ENCODE assay signal across 9 cellular contexts in genomic region chr7:124101173-124101768, GRCh38.
DNase-seq lines count a peak whose midpoint lies in the region; ATAC-seq, FAIRE-seq and TF ChIP-seq lines count a peak whose summit lies in the region.
"Had no signal": no experiment of that assay in that cellular context is flagged by ENCODE, and none has a peak within 500 bp of the region (broad histone marks: within the 10 kb centered on the region; RNA-seq: fewer than 3 reads in every experiment).

No MANE protein-coding gene starts in this region.

- no peak for FAIRE-seq in keratinocyte (lab: Jason Lieb, UNC)

- H3K79me2 ChIP-seq in keratinocyte (ENCODE audit: control insufficient read depth, insufficient read depth, low read length), result no peaks in the 10 kb centered on the region

- ATAC-seq in RWPE2 (ENCODE audit: low read depth) (no peak), T-helper 17 cell (no peak), HG02588 (IDR thresholded peaks at IDR 0.05; ENCODE audit: unreplicated experiment) (no peak), HG03196 (IDR thresholded peaks at IDR 0.05; ENCODE audit: unreplicated experiment) (no peak)

- no peaks in the 10 kb centered on the region for H3K9me1 ChIP-seq in keratinocyte (ENCODE audit: control insufficient read depth, extremely low read depth, insufficient read depth, low read length)

- peak; percentile 8 to 52 for DNase-seq in HAP-1 (ENCODE audit: low spot score in 2 of 2)
- DNase-seq in RWPE2 (ENCODE audit: low spot score), result no peak
- DNase-seq in keratinocyte (ENCODE audit: low read depth, low spot score), result no peak
- no peak for DNase-seq in T-helper 17 cell
- DNase-seq in cortex of kidney (lab: John Stamatoyannopoulos, UW), result no peak

- H3K27me3 ChIP-seq in HAP-1 (ENCODE audit: low read depth) (no peaks in the 10 kb centered on the region), RWPE2 (ENCODE audit: insufficient read depth, poor library complexity, severe bottlenecking) (peaks cover 8% of the 10 kb centered on the region), keratinocyte (ENCODE audit: control insufficient read depth, extremely low read depth, insufficient read depth, low read length) (no peaks in the 10 kb centered on the region)

- H3K9ac ChIP-seq in keratinocyte (ENCODE audit: control insufficient read depth, extremely low read depth, insufficient read depth, low read length), result no peak overlapping the region

- no peaks in the 10 kb centered on the region for H3K27me3 Mint-ChIP-seq in T-helper 17 cell

- in situ Hi-C loops in HAP-1 (cut with MboI; ENCODE audit: low sequenced_read_pairs), result no loop called here

- H3K27ac Mint-ChIP-seq in T-helper 17 cell, result no peak overlapping the region

- no peaks in the 10 kb centered on the region for H4K20me1 ChIP-seq in keratinocyte (ENCODE audit: control insufficient read depth, extremely low read depth, insufficient read depth, low read length)

- H3K36me3 Mint-ChIP-seq in T-helper 17 cell (ENCODE audit: low read depth), result no peaks in the 10 kb centered on the region

- peak; percentile 84 for TF ChIP-seq CTCF in C4-2B (conservative IDR thresholded peaks at IDR 0.05)
- TF ChIP-seq CTCF in RWPE2 (IDR thresholded peaks at IDR 0.05; ENCODE audit: poor library complexity, severe bottlenecking), result peak; percentile 64
- peak; percentile 27 to 69 (median 37) for TF ChIP-seq CTCF in keratinocyte (optimal IDR thresholded peaks at IDR 0.05 in 1 of 3, IDR thresholded peaks at IDR 0.05 in 1 of 3, conservative IDR thresholded peaks at IDR 0.05 in 1 of 3; ENCODE audit: extremely low read depth in 1 of 3, insufficient read depth in 2 of 3, low read length in 3 of 3)

- H3K4me3 Mint-ChIP-seq in T-helper 17 cell, result no peak overlapping the region

- H3K4me1 ChIP-seq in HAP-1 (no peaks in the 10 kb centered on the region), RWPE2 (ENCODE audit: insufficient read depth, poor library complexity, severe bottlenecking) (no peaks in the 10 kb centered on the region), keratinocyte (ENCODE audit: control insufficient read depth, extremely low read depth, insufficient read depth, low read length) (no peaks in the 10 kb centered on the region)

- no peak overlapping the region for H2AFZ ChIP-seq in keratinocyte (ENCODE audit: control insufficient read depth, low read length)

- dilution Hi-C loops in keratinocyte (cut with MboI; ENCODE audit: extremely low pct_ligation_motif_present, low sequenced_read_pairs), result no loop called here

- H3K36me3 ChIP-seq in HAP-1 (replicated peaks) (no peaks in the 10 kb centered on the region), RWPE2 (ENCODE audit: low read depth) (no peaks in the 10 kb centered on the region), keratinocyte (ENCODE audit: control insufficient read depth in 2 of 2, extremely low read depth in 1 of 2, insufficient read depth in 2 of 2, low read length in 2 of 2) (no peaks in the 10 kb centered on the region)
- H3K36me3 ChIP-seq: thoracic aorta had no signal

- no peaks in the 10 kb centered on the region for H3K9me3 ChIP-seq in HAP-1
- H3K9me3 ChIP-seq in RWPE2 (ENCODE audit: severe bottlenecking), result no peaks in the 10 kb centered on the region
- no peaks in the 10 kb centered on the region for H3K9me3 ChIP-seq in keratinocyte (ENCODE audit: control insufficient read depth, low read depth, low read length)
- no peaks in the 10 kb centered on the region for H3K9me3 ChIP-seq in T-helper 17 cell (ENCODE audit: control insufficient read depth, low read length, poor library complexity, severe bottlenecking)
- H3K9me3 ChIP-seq: thoracic aorta had no signal

- no peak overlapping the region for H3K4me2 ChIP-seq in keratinocyte (ENCODE audit: control insufficient read depth, extremely low read depth, insufficient read depth, low read depth, low read length)

- no peak overlapping the region for H3K27ac ChIP-seq in C4-2B
- H3K27ac ChIP-seq in RWPE2 (ENCODE audit: poor library complexity, severe bottlenecking), result no peak overlapping the region
- H3K27ac ChIP-seq in keratinocyte (ENCODE audit: control insufficient read depth, insufficient read depth, low read length), result no peak overlapping the region
- H3K27ac ChIP-seq: thoracic aorta had no signal

- H3K4me3 ChIP-seq in HAP-1 (no peak overlapping the region), RWPE2 (ENCODE audit: severe bottlenecking) (no peak overlapping the region), keratinocyte (ENCODE audit: control insufficient read depth in 2 of 3, extremely low read depth in 1 of 3, insufficient read depth in 2 of 3, low read depth in 1 of 3, low read length in 3 of 3) (no peak overlapping the region)
- H3K4me3 ChIP-seq: thoracic aorta had no signal

- H3K4me1 Mint-ChIP-seq in T-helper 17 cell, result no peaks in the 10 kb centered on the region

Comparison
In these comparisons a context has a peak if more than half of its experiments do, and no peak if none do; other contexts are left out.
1. DNase-seq: peak in HAP-1 (2 of 2); none in RWPE2 (single experiment), keratinocyte (single experiment), T-helper 17 cell (0 of 3) and cortex of kidney (single experiment).
2. Peak in every context shown above with its lines, with median percentiles within 50 percentile points of each other: CTCF ChIP-seq.